Comparison of ENCODE assay signal across 8 cellular contexts in the genomic region with DNA sequence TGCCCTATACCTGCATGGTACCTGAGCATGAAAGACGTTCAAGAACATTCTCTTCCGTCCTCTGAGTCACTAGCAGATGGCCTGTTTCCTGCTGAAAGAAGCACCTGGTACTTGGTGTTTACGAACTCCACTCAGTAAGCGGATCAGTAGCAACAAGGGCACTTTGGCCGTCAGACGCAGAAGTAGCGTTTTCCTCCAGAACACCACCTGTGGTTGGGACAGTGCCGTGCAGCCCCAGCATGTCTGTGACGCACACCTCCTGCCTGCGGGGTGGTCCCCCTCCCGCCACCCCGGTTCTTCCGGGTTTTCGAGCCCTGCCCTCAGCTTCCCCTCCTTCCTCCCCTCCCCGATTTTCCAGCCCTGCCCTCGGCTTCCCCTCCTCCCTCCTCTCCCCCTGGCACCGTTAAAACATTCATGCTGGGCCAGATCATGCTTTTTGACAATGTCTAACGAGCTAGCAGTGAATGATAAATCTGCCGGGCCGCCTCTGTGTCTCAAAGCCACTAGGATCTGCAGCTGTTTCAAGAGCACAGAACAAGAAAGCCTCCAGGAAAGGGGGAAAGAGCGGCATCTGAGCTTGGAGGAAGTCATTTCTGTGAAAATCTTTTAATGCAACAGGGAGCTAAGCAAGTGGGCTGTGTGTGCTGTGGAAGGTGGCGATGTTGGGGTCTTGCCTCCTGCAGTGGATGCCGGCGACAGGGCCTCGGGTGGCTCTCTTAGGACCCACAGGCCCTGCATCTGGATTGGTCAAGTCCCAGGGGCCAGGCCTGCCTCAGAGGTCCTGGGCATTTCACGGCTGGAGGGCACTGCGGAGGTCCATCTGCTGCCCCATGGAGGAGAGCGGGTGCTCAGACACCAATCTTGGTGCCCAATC.
DNase-seq lines count a peak whose midpoint lies in the region; ATAC-seq, FAIRE-seq and TF ChIP-seq lines count a peak whose summit lies in the region.

No MANE protein-coding gene starts in this region.

- no peak for FAIRE-seq in GM12892 (lab: Jason Lieb, UNC)

- ATAC-seq in GM19463 (IDR thresholded peaks at IDR 0.05; ENCODE audit: unreplicated experiment) (peak; percentile 50), HG03558 (IDR thresholded peaks at IDR 0.05; ENCODE audit: extremely low read depth, unreplicated experiment) (peak; percentile 62), T-helper 17 cell (peak; percentile 83), GM18505 (IDR thresholded peaks at IDR 0.05; ENCODE audit: unreplicated experiment) (no peak)

- H3K27ac Mint-ChIP-seq in T-helper 17 cell: no peak overlapping the region

- peaks cover 2% of the 10 kb centered on the region for H3K4me1 Mint-ChIP-seq in T-helper 17 cell

- DNase-seq in T-helper 17 cell (peak in 1 of 3 donors; percentile 7), GM12892 (ENCODE audit: insufficient read length) (no peak), GM10248 (ENCODE audit: extremely low spot score) (no peak)
- peak; percentile 33 for DNase-seq in effector CD8-positive, alpha-beta T cell (lab: John Stamatoyannopoulos, UW)
- peak; percentile 35 for DNase-seq in stimulated activated CD4-positive, alpha-beta T cell treated with anti-CD3 and anti-CD28 coated beads, Interleukin-1b, Interleukin-23, amount 100 ng/mL, for 48 hours

- peaks cover 3% of the 10 kb centered on the region for H3K36me3 Mint-ChIP-seq in T-helper 17 cell (ENCODE audit: low read depth)

- CTCF ChIA-PET in GM10248 (lab: Yijun Ruan, JAX): interaction anchor here (1.2 to 1.6 kb wide), 2 partner anchors 13 to 15 kb away, joined by 3 to 5 read pairs; no protein-coding TSS in a partner anchor

- TF ChIP-seq POLR2A in GM12892 (IDR thresholded peaks at IDR 0.05; ENCODE audit: low read depth, low read length): no peak
- TF ChIP-seq POLR2A in GM18505 (IDR thresholded peaks at IDR 0.05; ENCODE audit: borderline replicate concordance, extremely low read depth, insufficient read depth, insufficient read length): no peak

- peak overlapping the region; percentile 55 for H3K4me3 Mint-ChIP-seq in T-helper 17 cell

- POLR2A ChIA-PET in GM10248 (lab: Yijun Ruan, JAX): no interaction called here

- peaks cover 33% of the 10 kb centered on the region for H3K27me3 Mint-ChIP-seq in T-helper 17 cell

- no peaks in the 10 kb centered on the region for H3K9me3 ChIP-seq in T-helper 17 cell (ENCODE audit: control insufficient read depth, low read length, poor library complexity, severe bottlenecking)

- TF ChIP-seq CTCF in GM10248 (IDR thresholded peaks at IDR 0.05; ENCODE audit: control extremely low read depth, extremely low read depth, low read depth, missing control alignments): no peak

Comparison
In these comparisons a context has a peak if more than half of its experiments do, and no peak if none do; other contexts are left out.
1. DNase-seq: peak in effector CD8-positive, alpha-beta T cell (single experiment) and stimulated activated CD4-positive, alpha-beta T cell treated with anti-CD3 and anti-CD28 coated beads, Interleukin-1b, Interleukin-23, amount 100 ng/mL, for 48 hours (single experiment); none in GM12892 (single experiment) and GM10248 (single experiment).